In genomic region chr5:150621301-150621700, GRCh38 we compare ENCODE assay signal across 17 cellular contexts. TPM values are rescaled to one million over a fixed set of nuclear protein-coding genes. Genes with fewer than 3 reads are reported as not detected.
"Had no signal": no experiment of that assay in that cellular context is flagged by ENCODE, and none has a peak within 500 bp of the region (broad histone marks: within the 10 kb centered on the region; RNA-seq: fewer than 3 reads in every experiment).

No MANE protein-coding gene starts in this region.

- ATAC-seq: activated CD4-positive, alpha-beta T cell treated with anti-CD3 and anti-CD28 coated beads for 36 hours; activated CD8-positive, alpha-beta T cell treated with anti-CD3 and anti-CD28 coated beads, Interleukin-2, amount 10 ng/mL, durations not matched to agents 7 days and 5 days; mucosa of descending colon; natural killer cell treated with Interleukin-12 subunit alpha and Interleukin-12 subunit beta and Interleukin-15 and Interleukin-18, amount 100 ng/mL, for 72 hours; stimulated activated naive CD8-positive, alpha-beta T cell treated with anti-CD3 and anti-CD28 coated beads, Interleukin-15, amount 100 ng/mL, for 72 hours had no signal

- H3K4me3 ChIP-seq: cardiac muscle cell, mucosa of descending colon, thyroid gland, vagina had no signal

- DNase-seq: activated CD4-positive, alpha-beta T cell treated with anti-CD3 and anti-CD28 coated beads for 36 hours; activated CD8-positive, alpha-beta memory T cell treated with anti-CD3 and anti-CD28 coated beads, Interleukin-2, amount 50 U/mL, for 48 hours; activated CD8-positive, alpha-beta T cell treated with anti-CD3 and anti-CD28 coated beads, Interleukin-2, amount 10 ng/mL, durations not matched to agents 7 days and 5 days; activated naive CD8-positive, alpha-beta T cell treated with anti-CD3 and anti-CD28 coated beads, Interleukin-2, amount 10 ng/mL, durations not matched to agents 7 days and 5 days; cortex of kidney; effector memory CD4-positive, alpha-beta T cell; hippocampal formation; kidney glomerular epithelial cell; mucosa of descending colon; stimulated activated CD4-positive, alpha-beta T cell treated with anti-CD3 and anti-CD28 coated beads, Interleukin-4, amount 100 ng/mL, for 4 hours; stimulated activated naive CD8-positive, alpha-beta T cell treated with anti-CD3 and anti-CD28 coated beads, Interleukin-15, amount 100 ng/mL, for 72 hours; T-helper 9 cell; thyroid gland had no signal

- H3K36me3 ChIP-seq: cardiac muscle cell, thyroid gland, vagina had no signal

- H3K27ac ChIP-seq: cardiac muscle cell, epithelial cell of prostate, thyroid gland, vagina had no signal

- H3K27me3 ChIP-seq: cardiac muscle cell, thyroid gland, vagina had no signal

- H3K9me3 ChIP-seq: mucosa of descending colon, thyroid gland, vagina had no signal

RNA-seq across cellular contexts. Expression of gene MYOZ3, which starts 39.8 kb away (rescaled TPM):
- total RNA-seq: activated CD8-positive, alpha-beta T cell treated with anti-CD3 and anti-CD28 coated beads, Interleukin-2, amount 10 ng/mL, durations not matched to agents 7 days and 5 days; natural killer cell treated with Interleukin-12 subunit alpha and Interleukin-12 subunit beta and Interleukin-15 and Interleukin-18, amount 100 ng/mL, for 72 hours; vagina had no signal
